ENCODE assay signal across 8 cellular contexts in genomic region chr17:1455748-1456599, GRCh38. TPM values are rescaled to one million over a fixed set of nuclear protein-coding genes. Genes with fewer than 3 reads are reported as not detected.
DNase-seq lines count a peak whose midpoint lies in the region; ATAC-seq and TF ChIP-seq lines count a peak whose summit lies in the region.

TSS of gene CRK (minus strand) at chr17:1456232. CDS start at chr17:1456117, 115 bp downstream.

- H3K9me3 Mint-ChIP-seq in type B pancreatic cell, result no peaks in the 10 kb centered on the region

- intact Hi-C loops in T-helper 1 cell treated with Interleukin-12 subunit alpha and Interleukin-12 subunit beta and Interleukin-4 antibody, amounts not matched to agents 30 ng/mL and 1 ng/mL, for 36 hours (cut with micrococcal nuclease), result loop anchor here (1.0 to 2.0 kb wide), 6 partner anchors 32 to 261 kb away; partner anchors contain the start of genes INPP5K, SLC43A2 and YWHAE
- intact Hi-C loops in heart right ventricle (cut with DNase I) (loop anchor here in 8 of 10 donors (2.0 to 10.0 kb wide), 12 partner anchors 29 to 94 kb away; partner anchors contain the start of genes INPP5K (in 5 of the 8) and MYO1C (in 1 of the 8)), posterior cingulate gyrus (cut with DNase I) (loop anchor here (1.0 to 5.0 kb wide), 4 partner anchors 36 to 91 kb away; partner anchors contain the start of genes INPP5K, MYO1C and YWHAE)

- H3K4me3 Mint-ChIP-seq in type B pancreatic cell, result peak within 1 kb of the TSS; percentile 93

- no peaks in the 10 kb centered on the region for H3K27me3 Mint-ChIP-seq in type B pancreatic cell

- peak within 1 kb of the TSS; percentile 95 for H3K27ac Mint-ChIP-seq in type B pancreatic cell

- peak within 1 kb of the TSS; percentile 73 to 100 (median 98) for H3K4me3 ChIP-seq in heart right ventricle

- peaks cover 0 to 4% (median 0%) of the 10 kb centered on the region in 7 donors for H3K27me3 ChIP-seq in heart right ventricle

- H3K36me3 ChIP-seq in heart right ventricle, result peaks cover 0 to 29% (median 0%) of the 10 kb centered on the region in 9 donors

- TF ChIP-seq CTCF in GM13976 (IDR thresholded peaks at IDR 0.05; ENCODE audit: borderline replicate concordance, control extremely low read depth, extremely low read depth, insufficient read depth, missing control alignments) (no peak), heart right ventricle (IDR thresholded peaks at IDR 0.05) (peak in 2 of 9 donors; percentile 12 to 24), type B pancreatic cell (conservative IDR thresholded peaks at IDR 0.05) (no peak)

- H3K4me1 Mint-ChIP-seq in type B pancreatic cell (ENCODE audit: unreplicated experiment), result peaks cover 23% of the 10 kb centered on the region

- no peaks in the 10 kb centered on the region for H3K36me3 Mint-ChIP-seq in type B pancreatic cell

- peak; percentile 79 for ATAC-seq in HG02840 (IDR thresholded peaks at IDR 0.05; ENCODE audit: low FRiP score, unreplicated experiment)
- ATAC-seq in heart right ventricle, result peak; percentile 92 to 97 (median 95)

- H3K4me1 ChIP-seq in heart right ventricle, result peaks cover 17 to 67% (median 55%) of the 10 kb centered on the region in 9 donors

- DNase-seq in GM13976 (ENCODE audit: low spot score), result peak; percentile 100
- DNase-seq in NCI-H146 (lab: John Stamatoyannopoulos, UW), result peak; percentile 94
- DNase-seq in amniotic epithelial cell (ENCODE audit: low read depth), result peak; percentile 88
- DNase-seq in heart right ventricle, result peak; percentile 96 to 99
- peak; percentile 92 to 100 (median 96) for DNase-seq in posterior cingulate gyrus
- peak; percentile 100 for DNase-seq in type B pancreatic cell (ENCODE audit: extremely low spot score, unreplicated experiment)

- no peaks in the 10 kb centered on the region for H3K9me3 ChIP-seq in heart right ventricle

- peak within 1 kb of the TSS; percentile 97 to 99 (median 98) for H3K27ac ChIP-seq in heart right ventricle

- 0 to 1% methylated on average over 85 to 96 of the region's 97 CpGs for WGBS in heart right ventricle, 2 donors

- in situ Hi-C loops in GM13976 (cut with MboI; ENCODE audit: low sequenced_read_pairs, unreplicated experiment), result no loop called here

RNA-seq across cellular contexts. Expression of gene CRK, which starts in this region (rescaled TPM):
- 20.7 and 21.8 TPM in 2 replicates for total RNA-seq in T-helper 1 cell treated with Interleukin-12 subunit alpha and Interleukin-12 subunit beta and Interleukin-4 antibody, amounts not matched to agents 30 ng/mL and 1 ng/mL, for 36 hours
- total RNA-seq in heart right ventricle, result 10 to 100 TPM; 30.4 to 47.5 (median 37.9) TPM
- polyA plus RNA-seq in heart right ventricle, result 10 to 100 TPM; 22.2 to 29.4 TPM
- total RNA-seq in type B pancreatic cell (ENCODE audit: low replicate concordance), result 49.5 and 53.6 TPM in 2 replicates

Comparison
In these comparisons a context has a peak if more than half of its experiments do, and no peak if none do; other contexts are left out.
1. Peak in every context shown above with its lines: DNase-seq, ATAC-seq, H3K4me3 ChIP-seq and H3K27ac ChIP-seq.